In the genomic region with DNA sequence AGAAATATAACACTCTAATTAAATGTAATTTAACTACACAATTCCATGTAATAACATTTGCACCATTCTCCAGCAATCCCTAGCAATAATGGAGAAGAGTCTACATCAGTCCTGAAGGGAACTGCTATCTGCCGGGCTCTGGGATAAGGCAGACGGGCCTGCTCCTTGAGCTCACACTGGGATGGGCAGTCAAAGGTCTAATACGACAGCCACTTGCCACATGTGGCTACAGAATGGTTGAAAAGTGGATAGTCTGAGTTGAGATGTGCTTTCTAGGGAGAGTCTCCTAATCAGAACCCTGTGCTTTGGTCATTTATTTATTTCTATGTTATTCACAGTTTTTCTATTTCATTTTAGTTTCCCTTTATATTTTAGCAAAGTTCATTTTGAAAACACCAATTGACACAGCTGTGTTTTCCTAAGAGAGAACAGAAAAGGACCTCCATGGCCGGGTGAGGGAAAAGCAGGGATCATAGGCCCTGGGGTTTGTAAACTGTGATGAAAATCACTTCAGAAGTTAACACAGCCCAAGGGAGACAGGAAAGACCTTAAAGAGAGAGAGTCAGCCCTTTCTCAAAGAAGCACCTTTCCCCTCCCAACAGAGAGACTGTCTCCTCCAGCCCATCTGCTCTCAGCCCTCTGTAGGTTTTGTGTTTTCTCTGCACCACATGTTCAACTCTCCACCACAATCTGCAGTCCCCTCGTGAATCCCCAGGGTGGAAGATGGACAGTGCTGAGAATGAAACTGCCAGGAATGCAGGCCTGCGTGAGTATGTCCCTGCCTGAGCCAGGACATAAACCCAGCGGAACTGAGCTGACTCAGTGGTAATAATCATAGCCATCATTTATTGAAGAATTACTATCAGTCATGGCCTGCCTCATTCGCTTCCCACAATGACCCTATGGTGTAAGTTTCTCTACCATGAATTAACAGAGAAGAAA, we compare ENCODE assay signal across 11 cellular contexts. TPM values are rescaled to one million over a fixed set of nuclear protein-coding genes. Genes with fewer than 3 reads are reported as not detected.
DNase-seq lines count a peak whose midpoint lies in the region; ATAC-seq and TF ChIP-seq lines count a peak whose summit lies in the region.
"Had no signal": no experiment of that assay in that cellular context is flagged by ENCODE, and none has a peak within 500 bp of the region (broad histone marks: within the 10 kb centered on the region; RNA-seq: fewer than 3 reads in every experiment).

No MANE protein-coding gene starts in this region.

- no peak overlapping the region for H3K23ac ChIP-seq in mesendoderm (ENCODE audit: low read length)

- no peak for ATAC-seq in stimulated activated naive CD8-positive, alpha-beta T cell treated with anti-CD3 and anti-CD28 coated beads, Interleukin-15, Interleukin-2, amounts not matched to agents 100 U/mL and 50 U/mL, for 24 hours
- ATAC-seq in GM19324 (IDR thresholded peaks at IDR 0.05; ENCODE audit: low FRiP score, unreplicated experiment) (no peak), GM19397 (IDR thresholded peaks at IDR 0.05; ENCODE audit: unreplicated experiment) (no peak)

- H4K8ac ChIP-seq in mesendoderm (ENCODE audit: low read depth, low read length), result no peak overlapping the region

- H2BK5ac ChIP-seq in mesendoderm (ENCODE audit: low read length), result no peak overlapping the region

- no peaks in the 10 kb centered on the region for H3K36me3 ChIP-seq in mesendoderm (ENCODE audit: control insufficient read depth, insufficient read depth, low read length)
- H3K36me3 ChIP-seq: ovary had no signal

- no peak overlapping the region for H2AK5ac ChIP-seq in mesendoderm (ENCODE audit: low read length)

- H3K4me1 Mint-ChIP-seq in stimulated activated naive CD8-positive, alpha-beta T cell treated with anti-CD3 and anti-CD28 coated beads, Interleukin-15, Interleukin-2, amounts not matched to agents 100 ng/mL and 50 ng/mL, for 24 hours (ENCODE audit: low read depth), result peaks cover 16% of the 10 kb centered on the region
- H3K4me1 Mint-ChIP-seq in activated CD4-positive, alpha-beta memory T cell treated with anti-CD3 and anti-CD28 coated beads, Interleukin-2, amount 10 ng/mL, durations not matched to agents 7 days and 5 days, result peaks cover 21% of the 10 kb centered on the region

- WGBS in mesendoderm (ENCODE audit: extremely low coverage, insufficient coverage, low lambda C conversion rate), result no CpG with 5 or more reads among the region's 8 CpGs

- no peak for DNase-seq in stimulated activated naive CD8-positive, alpha-beta T cell treated with anti-CD3 and anti-CD28 coated beads, Interleukin-15, Interleukin-2, amounts not matched to agents 100 U/mL and 50 U/mL, for 24 hours
- peak; percentile 78 for DNase-seq in choroid plexus epithelial cell (ENCODE audit: low read depth)
- DNase-seq in mesendoderm, result peak; percentile 11
- DNase-seq in GM10266 (ENCODE audit: extremely low spot score), result no peak
- no peak for DNase-seq in activated CD4-positive, alpha-beta memory T cell treated with anti-CD3 and anti-CD28 coated beads, Interleukin-2, amount 10 ng/mL, durations not matched to agents 7 days and 5 days
- DNase-seq: CD4-positive, CD25-positive, alpha-beta regulatory T cell; NCI-H526 treated with DMSO at 0.1 percent for 48 hours had no signal

- H3K27me3 ChIP-seq in mesendoderm (ENCODE audit: insufficient read depth, low read length, poor library complexity), result no peaks in the 10 kb centered on the region
- H3K27me3 ChIP-seq: ovary had no signal

- CTCF ChIA-PET in activated CD4-positive, alpha-beta memory T cell treated with anti-CD3 and anti-CD28 coated beads, Interleukin-2, amount 10 ng/mL, durations not matched to agents 7 days and 5 days (lab: Charles Lee), result no interaction called here

- no peak overlapping the region for H2BK15ac ChIP-seq in mesendoderm (replicated peaks; ENCODE audit: low read depth)

- peak overlapping the region; percentile 8 for H3K27ac Mint-ChIP-seq in stimulated activated naive CD8-positive, alpha-beta T cell treated with anti-CD3 and anti-CD28 coated beads, Interleukin-15, Interleukin-2, amounts not matched to agents 100 ng/mL and 50 ng/mL, for 24 hours
- no peak overlapping the region for H3K27ac Mint-ChIP-seq in activated CD4-positive, alpha-beta memory T cell treated with anti-CD3 and anti-CD28 coated beads, Interleukin-2, amount 10 ng/mL, durations not matched to agents 7 days and 5 days
- H3K27ac Mint-ChIP-seq: CD4-positive, CD25-positive, alpha-beta regulatory T cell had no signal

- H3K4me2 ChIP-seq in mesendoderm (ENCODE audit: low read length), result no peak overlapping the region

- no peak overlapping the region for H4K5ac ChIP-seq in mesendoderm (ENCODE audit: low read length)

- H3K27me3 Mint-ChIP-seq in stimulated activated naive CD8-positive, alpha-beta T cell treated with anti-CD3 and anti-CD28 coated beads, Interleukin-15, Interleukin-2, amounts not matched to agents 100 ng/mL and 50 ng/mL, for 24 hours, result no peaks in the 10 kb centered on the region
- no peaks in the 10 kb centered on the region for H3K27me3 Mint-ChIP-seq in activated CD4-positive, alpha-beta memory T cell treated with anti-CD3 and anti-CD28 coated beads, Interleukin-2, amount 10 ng/mL, durations not matched to agents 7 days and 5 days

- H3K4ac ChIP-seq in mesendoderm (ENCODE audit: low read depth, low read length), result no peak overlapping the region

- H3K18ac ChIP-seq in mesendoderm (ENCODE audit: low read length), result no peak overlapping the region

- no peaks in the 10 kb centered on the region for H3K9me3 Mint-ChIP-seq in stimulated activated naive CD8-positive, alpha-beta T cell treated with anti-CD3 and anti-CD28 coated beads, Interleukin-15, Interleukin-2, amounts not matched to agents 100 ng/mL and 50 ng/mL, for 24 hours
- no peaks in the 10 kb centered on the region for H3K9me3 Mint-ChIP-seq in activated CD4-positive, alpha-beta memory T cell treated with anti-CD3 and anti-CD28 coated beads, Interleukin-2, amount 10 ng/mL, durations not matched to agents 7 days and 5 days

- TF ChIP-seq CTCF in choroid plexus epithelial cell (conservative IDR thresholded peaks at IDR 0.05; ENCODE audit: low read depth, low read length) (no peak), GM10266 (IDR thresholded peaks at IDR 0.05; ENCODE audit: control insufficient read depth, insufficient read depth, low read depth, missing control alignments) (no peak)

- H3K4me3 Mint-ChIP-seq in stimulated activated naive CD8-positive, alpha-beta T cell treated with anti-CD3 and anti-CD28 coated beads, Interleukin-15, Interleukin-2, amounts not matched to agents 100 ng/mL and 50 ng/mL, for 24 hours, result no peak overlapping the region
- H3K4me3 Mint-ChIP-seq in activated CD4-positive, alpha-beta memory T cell treated with anti-CD3 and anti-CD28 coated beads, Interleukin-2, amount 10 ng/mL, durations not matched to agents 7 days and 5 days, result no peak overlapping the region
- H3K4me3 Mint-ChIP-seq: CD4-positive, CD25-positive, alpha-beta regulatory T cell had no signal

- H3K4me3 ChIP-seq in choroid plexus epithelial cell (ENCODE audit: low read depth, low read length) (no peak overlapping the region), mesendoderm (ENCODE audit: low read length) (no peak overlapping the region)
- H3K4me3 ChIP-seq: ovary had no signal

- no peaks in the 10 kb centered on the region for H3K36me3 Mint-ChIP-seq in stimulated activated naive CD8-positive, alpha-beta T cell treated with anti-CD3 and anti-CD28 coated beads, Interleukin-15, Interleukin-2, amounts not matched to agents 100 ng/mL and 50 ng/mL, for 24 hours (ENCODE audit: low read depth)
- H3K36me3 Mint-ChIP-seq in activated CD4-positive, alpha-beta memory T cell treated with anti-CD3 and anti-CD28 coated beads, Interleukin-2, amount 10 ng/mL, durations not matched to agents 7 days and 5 days (ENCODE audit: low read depth), result peaks cover 4% of the 10 kb centered on the region
- H3K36me3 Mint-ChIP-seq: CD4-positive, CD25-positive, alpha-beta regulatory T cell had no signal

- no peaks in the 10 kb centered on the region for H3K4me1 ChIP-seq in mesendoderm (ENCODE audit: control insufficient read depth, low read depth, low read length)

- POLR2A ChIA-PET in activated CD4-positive, alpha-beta memory T cell treated with anti-CD3 and anti-CD28 coated beads, Interleukin-2, amount 10 ng/mL, durations not matched to agents 7 days and 5 days (lab: Charles Lee), result no interaction called here

- no peak overlapping the region for H3K27ac ChIP-seq in mesendoderm (ENCODE audit: low read depth, low read length)

- H3K56ac ChIP-seq in mesendoderm (ENCODE audit: low read length), result no peak overlapping the region

- no peak overlapping the region for H2BK120ac ChIP-seq in mesendoderm (ENCODE audit: low read depth, low read length)

- no peak overlapping the region for H3K9ac ChIP-seq in mesendoderm (ENCODE audit: low read length)

- no peaks in the 10 kb centered on the region for H3K79me2 ChIP-seq in mesendoderm (ENCODE audit: control insufficient read depth, insufficient read depth, low read length)

- H3K79me1 ChIP-seq in mesendoderm (ENCODE audit: low read length), result no peaks in the 10 kb centered on the region

RNA-seq across cellular contexts. Expression of a gene that starts 11.6 kb away (rescaled TPM):
- 0.29 TPM for polyA plus RNA-seq in mesendoderm (2013, experiment 1 of 2)
- polyA plus RNA-seq in mesendoderm (2013, experiment 2 of 2), result 0.32 TPM
- under 1 TPM; 0.58 to 0.88 TPM for total RNA-seq in activated CD4-positive, alpha-beta memory T cell treated with anti-CD3 and anti-CD28 coated beads, Interleukin-2, amount 10 ng/mL, durations not matched to agents 7 days and 5 days

Comparison
In these comparisons a context has a peak if more than half of its experiments do, and no peak if none do; other contexts are left out.
1. DNase-seq: peak in choroid plexus epithelial cell (single experiment) and mesendoderm (single experiment); none in stimulated activated naive CD8-positive, alpha-beta T cell treated with anti-CD3 and anti-CD28 coated beads, Interleukin-15, Interleukin-2, amounts not matched to agents 100 U/mL and 50 U/mL, for 24 hours (single experiment), GM10266 (single experiment) and activated CD4-positive, alpha-beta memory T cell treated with anti-CD3 and anti-CD28 coated beads, Interleukin-2, amount 10 ng/mL, durations not matched to agents 7 days and 5 days (single experiment).